In genomic region chr12:107514887-107515445, GRCh38 we compare ENCODE assay signal across 11 cellular contexts.
DNase-seq lines count a peak whose midpoint lies in the region; ATAC-seq, FAIRE-seq and TF ChIP-seq lines count a peak whose summit lies in the region.
"Had no signal": no experiment of that assay in that cellular context is flagged by ENCODE, and none has a peak within 500 bp of the region (broad histone marks: within the 10 kb centered on the region; RNA-seq: fewer than 3 reads in every experiment).

No MANE protein-coding gene starts in this region.

- H3K27ac ChIP-seq in K562 (ENCODE audit: extremely low read depth, low read depth, low read length) (no peak overlapping the region), thyroid gland (peak overlapping the region; percentile 30 to 34 (median 31))

- intact Hi-C loops in K562 (cut with micrococcal nuclease) (no loop called here), left ventricle myocardium superior (cut with micrococcal nuclease) (no loop called here), thyroid gland (cut with DNase I) (no loop called here)

- no peak for ATAC-seq in K562
- peak; percentile 85 for ATAC-seq in left ventricle myocardium superior

- H3K9ac ChIP-seq in K562 (ENCODE audit: insufficient read depth in 1 of 2, low read depth in 2 of 2, low read length in 2 of 2), result no peak overlapping the region

- H3K4me1 ChIP-seq in K562 (replicated peaks in 1 of 2; ENCODE audit: control insufficient read depth in 2 of 2, insufficient read depth in 2 of 2, low read length in 2 of 2), result no peaks in the 10 kb centered on the region
- H3K4me1 ChIP-seq in thyroid gland, result peaks cover 12 to 44% of the 10 kb centered on the region in 2 donors

- TF ChIP-seq POLR2A in K562 (conservative IDR thresholded peaks at IDR 0.05), result no peak
- no peak for TF ChIP-seq POLR2A in thyroid gland (IDR thresholded peaks at IDR 0.05)
- no peak for TF ChIP-seq POLR2A in GM12892 (IDR thresholded peaks at IDR 0.05; ENCODE audit: low read depth, low read length)

- no peak for TF ChIP-seq EP300 in K562 (IDR thresholded peaks at IDR 0.05; ENCODE audit: low read length)

- no peak overlapping the region for H3K4me3 Mint-ChIP-seq in activated T-cell treated with anti-CD3 and anti-CD28 coated beads, Interleukin-2, amount 50 U/mL, for 24 hours
- H3K4me3 Mint-ChIP-seq: dendritic cell treated with granulocyte-macrophage colony-stimulating factor and Interleukin-4, amounts not matched to agents 40 ng/mL and 50 ng/mL, for 4 days; stimulated activated memory B cell treated with anti-CD40 and anti-IgM and Interleukin-4, amounts not matched to agents 10 μg/mL and 1 μg/mL and 100 μg/mL, for 72 hours had no signal

- H3K36me3 Mint-ChIP-seq in activated T-cell treated with anti-CD3 and anti-CD28 coated beads, Interleukin-2, amount 50 U/mL, for 24 hours (ENCODE audit: low read depth), result peaks cover 13% of the 10 kb centered on the region
- H3K36me3 Mint-ChIP-seq: stimulated activated memory B cell treated with anti-CD40 and anti-IgM and Interleukin-4, amounts not matched to agents 10 μg/mL and 1 μg/mL and 100 μg/mL, for 72 hours had no signal

- no peak overlapping the region for H2AFZ ChIP-seq in K562 (ENCODE audit: low read depth, low read length)

- POLR2A ChIA-PET in K562 (lab: Yijun Ruan, JAX), result no interaction called here

- H3K27me3 Mint-ChIP-seq in activated T-cell treated with anti-CD3 and anti-CD28 coated beads, Interleukin-2, amount 50 U/mL, for 24 hours, result no peaks in the 10 kb centered on the region
- H3K27me3 Mint-ChIP-seq: dendritic cell treated with granulocyte-macrophage colony-stimulating factor and Interleukin-4, amounts not matched to agents 40 ng/mL and 50 ng/mL, for 4 days had no signal

- no peaks in the 10 kb centered on the region for H3K9me1 ChIP-seq in K562 (ENCODE audit: control insufficient read depth, insufficient read depth, low read length)

- no peak for DNase-seq in activated T-cell treated with anti-CD3 and anti-CD28 coated beads, Interleukin-2, amount 50 U/mL, for 24 hours
- no peak for DNase-seq in activated T-cell treated with anti-CD3 and anti-CD28 coated beads, Interleukin-2, amount 50 U/mL, for 48 hours
- DNase-seq in K562 (ENCODE audit: extremely low read depth in 1 of 4, low spot score in 3 of 4) (no peak), left ventricle myocardium superior (no peak), thyroid gland (no peak), HK-2 (ENCODE audit: unreplicated experiment) (no peak), GM12892 (ENCODE audit: insufficient read length) (no peak)
- DNase-seq in effector CD4-positive, alpha-beta T cell, result no peak
- DNase-seq: small intestine had no signal

- no peaks in the 10 kb centered on the region for H3K79me2 ChIP-seq in K562 (ENCODE audit: control insufficient read depth, insufficient read depth, low read length)

- H3K4me1 Mint-ChIP-seq in activated T-cell treated with anti-CD3 and anti-CD28 coated beads, Interleukin-2, amount 50 U/mL, for 24 hours (ENCODE audit: low read depth), result peaks cover 20% of the 10 kb centered on the region

- H3K36me3 ChIP-seq in K562 (ENCODE audit: control insufficient read depth, insufficient read depth, low read length), result no peaks in the 10 kb centered on the region
- no peaks in the 10 kb centered on the region for H3K36me3 ChIP-seq in thyroid gland

- CTCF ChIA-PET in K562 (lab: Yijun Ruan, JAX; ENCODE audit: low intra/inter-chr PET ratio), result no interaction called here

- in situ Hi-C loops in K562 (cut with MboI), result no loop called here

- no peak overlapping the region for H3K4me2 ChIP-seq in K562 (ENCODE audit: insufficient read depth, low read length)

- H3K4me3 ChIP-seq in K562 (no peak overlapping the region), thyroid gland (replicated peaks in 1 of 3) (no peak overlapping the region)

- no peak for FAIRE-seq in K562 (lab: Jason Lieb, UNC)
- no peak for FAIRE-seq in GM12892 (lab: Jason Lieb, UNC)
- FAIRE-seq: small intestine had no signal

- no peaks in the 10 kb centered on the region for H4K20me1 ChIP-seq in K562 (replicated peaks; ENCODE audit: control insufficient read depth, insufficient read depth, low read length)

- no TSS peak for BruUV-seq in K562 (replicated peaks; lab: Mats Ljungman, UMichigan)

- H3K9me3 ChIP-seq in K562 (replicated peaks; ENCODE audit: control insufficient read depth, insufficient read depth, low read depth, low read length) (no peaks in the 10 kb centered on the region), thyroid gland (no peaks in the 10 kb centered on the region)

- no peak for TF ChIP-seq RAD21 in K562 (CRISPR knock-in tag; conservative IDR thresholded peaks at IDR 0.05 in 1 of 2, IDR thresholded peaks at IDR 0.05 in 1 of 2)

- WGBS in K562 (ENCODE audit: insufficient coverage, low coverage, missing lambda C conversion rate), result 2% methylated on average over 7 of the region's 7 CpGs
- WGBS in thyroid gland, 2 donors, result 77 to 82% methylated on average over 7 of the region's 7 CpGs

- peaks cover 3% of the 10 kb centered on the region for H3K9me3 Mint-ChIP-seq in activated T-cell treated with anti-CD3 and anti-CD28 coated beads, Interleukin-2, amount 50 U/mL, for 24 hours
- H3K9me3 Mint-ChIP-seq: dendritic cell treated with granulocyte-macrophage colony-stimulating factor and Interleukin-4, amounts not matched to agents 40 ng/mL and 50 ng/mL, for 4 days; stimulated activated memory B cell treated with anti-CD40 and anti-IgM and Interleukin-4, amounts not matched to agents 10 μg/mL and 1 μg/mL and 100 μg/mL, for 72 hours had no signal

- peaks cover 0 to 11% of the 10 kb centered on the region in 2 experiments; a peak in 3 of 5 replicates for H3K27me3 ChIP-seq in K562 (ENCODE audit: control insufficient read depth in 2 of 2, insufficient read depth in 2 of 2, low read length in 2 of 2)
- no peaks in the 10 kb centered on the region for H3K27me3 ChIP-seq in thyroid gland

- H3K27ac Mint-ChIP-seq in activated T-cell treated with anti-CD3 and anti-CD28 coated beads, Interleukin-2, amount 50 U/mL, for 24 hours, result peak overlapping the region; percentile 83
- H3K27ac Mint-ChIP-seq: dendritic cell treated with granulocyte-macrophage colony-stimulating factor and Interleukin-4, amounts not matched to agents 40 ng/mL and 50 ng/mL, for 4 days; stimulated activated memory B cell treated with anti-CD40 and anti-IgM and Interleukin-4, amounts not matched to agents 10 μg/mL and 1 μg/mL and 100 μg/mL, for 72 hours had no signal

- TF ChIP-seq CTCF in K562 (IDR thresholded peaks at IDR 0.05 in 2 of 3, conservative IDR thresholded peaks at IDR 0.05 in 1 of 3; ENCODE audit: insufficient read depth in 2 of 3, low read depth in 1 of 3, low read length in 3 of 3) (no peak), thyroid gland (IDR thresholded peaks at IDR 0.05) (no peak)

TF ChIP-seq in K562, 482 proteins besides CTCF, POLR2A, EP300 and RAD21:
- peak; percentile 71 for TF ChIP-seq RBM25 (IDR thresholded peaks at IDR 0.05; ENCODE audit: low read depth, low read length, severe bottlenecking)
- TF ChIP-seq CEBPG (CRISPR knock-in tag; IDR thresholded peaks at IDR 0.05), result no peak
- no peak for TF ChIP-seq CEBPG (tag; conservative IDR thresholded peaks at IDR 0.05 in 1 of 2, IDR thresholded peaks at IDR 0.05 in 1 of 2)
- TF ChIP-seq ESRRA (IDR thresholded peaks at IDR 0.05; ENCODE audit: borderline replicate concordance, low read depth), result 0 out of 2 replicates have a peak, but pooled peaks have one; percentile 32
